Comparison of ENCODE assay signal across 14 cellular contexts in the genomic region with DNA sequence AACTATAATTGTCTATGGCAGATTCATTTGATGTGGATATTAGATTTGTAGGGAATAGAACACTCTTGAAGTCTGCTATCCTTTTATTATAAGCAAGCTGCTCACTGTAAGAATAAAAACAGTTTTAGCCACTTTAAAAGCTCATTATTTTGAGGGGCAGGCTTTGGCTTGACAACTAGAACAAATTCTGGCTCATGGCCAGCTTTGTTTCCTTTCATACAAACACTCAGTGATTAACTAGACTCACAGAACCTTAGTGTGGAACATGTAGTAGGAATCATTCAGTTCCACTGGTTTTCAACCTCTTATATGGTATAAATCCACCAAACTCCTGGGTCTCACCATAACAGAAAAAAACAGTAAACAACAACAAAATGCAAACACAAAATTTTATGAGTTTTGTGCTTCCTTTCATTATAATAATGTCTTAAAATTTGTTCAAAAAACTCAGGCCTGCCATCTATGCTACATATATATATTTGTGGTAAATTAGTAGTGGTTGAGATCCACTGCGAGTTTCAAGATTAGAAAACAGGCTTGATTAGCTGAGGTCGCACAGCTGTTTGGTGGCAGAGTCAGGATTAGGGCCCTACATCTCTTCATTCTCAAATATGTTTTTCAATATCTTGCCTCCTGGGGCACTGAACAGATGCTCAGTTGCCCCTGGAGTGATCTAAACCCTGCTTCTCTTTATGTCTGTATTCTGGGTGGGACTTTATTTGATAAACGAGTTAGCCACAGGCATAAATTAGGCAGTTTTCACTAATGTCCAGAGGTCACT. TPM values are rescaled to one million over a fixed set of nuclear protein-coding genes. Genes with fewer than 3 reads are reported as not detected.
DNase-seq lines count a peak whose midpoint lies in the region; ATAC-seq, FAIRE-seq and TF ChIP-seq lines count a peak whose summit lies in the region.
"Had no signal": no experiment of that assay in that cellular context is flagged by ENCODE, and none has a peak within 500 bp of the region (broad histone marks: within the 10 kb centered on the region; RNA-seq: fewer than 3 reads in every experiment).

No MANE protein-coding gene starts in this region.

- intact Hi-C loops in natural killer cell (cut with micrococcal nuclease), result no loop called here

- peak; percentile 93 for DNase-seq in COR-L47 (lab: John Stamatoyannopoulos, UW)
- peak; percentile 39 for DNase-seq in NCI-H1092 treated with DMSO at 0.1 percent for 48 hours (lab: John Stamatoyannopoulos, UW)
- no peak for DNase-seq in RWPE2 (ENCODE audit: low spot score)
- DNase-seq in keratinocyte (ENCODE audit: low read depth, low spot score), result no peak
- DNase-seq in natural killer cell, result no peak
- no peak for DNase-seq in chondrocyte (ENCODE audit: low spot score)
- DNase-seq in erythroblast (lab: John Stamatoyannopoulos, UW), result no peak
- DNase-seq: activated CD4-positive, alpha-beta T cell treated with anti-CD3 and anti-CD28 coated beads for 4 hours; IMR-90; kidney glomerular epithelial cell; RPMI8226 had no signal

- H3K27ac Mint-ChIP-seq in natural killer cell (no peak overlapping the region), chondrocyte (ENCODE audit: unreplicated experiment) (no peak overlapping the region)

- H3K4me1 Mint-ChIP-seq in natural killer cell, result no peaks in the 10 kb centered on the region
- H3K4me1 Mint-ChIP-seq in chondrocyte (ENCODE audit: low read depth), result peaks cover 5% of the 10 kb centered on the region

- no peaks in the 10 kb centered on the region for H3K36me3 ChIP-seq in RWPE2 (ENCODE audit: low read depth)
- H3K36me3 ChIP-seq in keratinocyte (ENCODE audit: control insufficient read depth in 2 of 2, extremely low read depth in 1 of 2, insufficient read depth in 2 of 2, low read length in 2 of 2), result no peaks in the 10 kb centered on the region
- H3K36me3 ChIP-seq: BLaER1 treated with 17β-estradiol and CSF1 and Interleukin-3, amounts not matched to agents 10 nM and 100 nM had no signal

- TF ChIP-seq CTCF in RWPE2 (IDR thresholded peaks at IDR 0.05; ENCODE audit: poor library complexity, severe bottlenecking), result peak; percentile 2
- no peak for TF ChIP-seq CTCF in keratinocyte (optimal IDR thresholded peaks at IDR 0.05 in 1 of 3, IDR thresholded peaks at IDR 0.05 in 1 of 3, conservative IDR thresholded peaks at IDR 0.05 in 1 of 3; ENCODE audit: extremely low read depth in 1 of 3, insufficient read depth in 2 of 3, low read length in 3 of 3)
- no peak for TF ChIP-seq CTCF in natural killer cell (IDR thresholded peaks at IDR 0.05)
- no peak for TF ChIP-seq CTCF in chondrocyte (IDR thresholded peaks at IDR 0.05)

- no peak overlapping the region for H3K9ac ChIP-seq in keratinocyte (ENCODE audit: control insufficient read depth, extremely low read depth, insufficient read depth, low read length)
- H3K9ac ChIP-seq: BLaER1 treated with 17β-estradiol and CSF1 and Interleukin-3, amounts not matched to agents 10 nM and 100 nM had no signal

- ATAC-seq in RWPE2 (ENCODE audit: low read depth) (no peak), HG03439 (IDR thresholded peaks at IDR 0.05; ENCODE audit: unreplicated experiment) (no peak), natural killer cell (no peak)
- ATAC-seq: esophagus mucosa had no signal

- no peaks in the 10 kb centered on the region for H3K9me3 ChIP-seq in RWPE2 (ENCODE audit: severe bottlenecking)
- no peaks in the 10 kb centered on the region for H3K9me3 ChIP-seq in keratinocyte (ENCODE audit: control insufficient read depth, low read depth, low read length)
- H3K9me3 ChIP-seq: BLaER1 treated with 17β-estradiol and CSF1 and Interleukin-3, amounts not matched to agents 10 nM and 100 nM had no signal

- H3K4me1 ChIP-seq in RWPE2 (ENCODE audit: insufficient read depth, poor library complexity, severe bottlenecking) (peaks cover 13% of the 10 kb centered on the region), keratinocyte (ENCODE audit: control insufficient read depth, extremely low read depth, insufficient read depth, low read length) (peaks cover 26% of the 10 kb centered on the region)

- H2AFZ ChIP-seq in keratinocyte (ENCODE audit: control insufficient read depth, low read length), result no peak overlapping the region

- H3K9me3 Mint-ChIP-seq in natural killer cell (no peaks in the 10 kb centered on the region), chondrocyte (ENCODE audit: low read depth) (no peaks in the 10 kb centered on the region)

- no peaks in the 10 kb centered on the region for H3K27me3 ChIP-seq in RWPE2 (ENCODE audit: insufficient read depth, poor library complexity, severe bottlenecking)
- H3K27me3 ChIP-seq in keratinocyte (ENCODE audit: control insufficient read depth, extremely low read depth, insufficient read depth, low read length), result no peaks in the 10 kb centered on the region
- H3K27me3 ChIP-seq: BLaER1 treated with 17β-estradiol and CSF1 and Interleukin-3, amounts not matched to agents 10 nM and 100 nM had no signal

- H3K4me3 ChIP-seq in RWPE2 (ENCODE audit: severe bottlenecking) (no peak overlapping the region), keratinocyte (ENCODE audit: control insufficient read depth in 2 of 3, extremely low read depth in 1 of 3, insufficient read depth in 2 of 3, low read depth in 1 of 3, low read length in 3 of 3) (no peak overlapping the region)
- H3K4me3 ChIP-seq: BLaER1 treated with 17β-estradiol and CSF1 and Interleukin-3, amounts not matched to agents 10 nM and 100 nM had no signal

- dilution Hi-C loops in keratinocyte (cut with MboI; ENCODE audit: extremely low pct_ligation_motif_present, low sequenced_read_pairs), result no loop called here

- H4K20me1 ChIP-seq in keratinocyte (ENCODE audit: control insufficient read depth, extremely low read depth, insufficient read depth, low read length), result no peaks in the 10 kb centered on the region
- H4K20me1 ChIP-seq: BLaER1 treated with 17β-estradiol and CSF1 and Interleukin-3, amounts not matched to agents 10 nM and 100 nM had no signal

- TF ChIP-seq POLR2A in erythroblast (IDR thresholded peaks at IDR 0.05; ENCODE audit: low read length), result no peak

- H3K79me2 ChIP-seq in keratinocyte (ENCODE audit: control insufficient read depth, insufficient read depth, low read length), result no peaks in the 10 kb centered on the region

- no peaks in the 10 kb centered on the region for H3K36me3 Mint-ChIP-seq in natural killer cell
- H3K36me3 Mint-ChIP-seq in chondrocyte (ENCODE audit: low read depth), result no peaks in the 10 kb centered on the region

- H3K9me1 ChIP-seq in keratinocyte (ENCODE audit: control insufficient read depth, extremely low read depth, insufficient read depth, low read length), result no peaks in the 10 kb centered on the region

- H3K27ac ChIP-seq in RWPE2 (ENCODE audit: poor library complexity, severe bottlenecking) (no peak overlapping the region), keratinocyte (ENCODE audit: control insufficient read depth, insufficient read depth, low read length) (no peak overlapping the region)
- H3K27ac ChIP-seq: BLaER1 treated with 17β-estradiol and CSF1 and Interleukin-3, amounts not matched to agents 10 nM and 100 nM had no signal

- H3K27me3 Mint-ChIP-seq in natural killer cell (ENCODE audit: low read depth in 2 of 2) (peaks cover 12 to 38% of the 10 kb centered on the region in 2 donors), chondrocyte (ENCODE audit: low read depth) (peaks cover 2% of the 10 kb centered on the region)

- peak; percentile 91 for FAIRE-seq in keratinocyte (lab: Jason Lieb, UNC)

- no peak overlapping the region for H3K4me3 Mint-ChIP-seq in natural killer cell
- no peak overlapping the region for H3K4me3 Mint-ChIP-seq in chondrocyte (ENCODE audit: unreplicated experiment)

- H3K4me2 ChIP-seq in keratinocyte (ENCODE audit: control insufficient read depth, extremely low read depth, insufficient read depth, low read depth, low read length), result no peak overlapping the region
- H3K4me2 ChIP-seq: BLaER1 treated with 17β-estradiol and CSF1 and Interleukin-3, amounts not matched to agents 10 nM and 100 nM had no signal

RNA-seq across cellular contexts. Expression of a gene that starts 27.6 kb away (rescaled TPM):
- 8.4 to 11.7 TPM (median 10.8 TPM) in 3 replicates for polyA plus RNA-seq in keratinocyte
- 8.2 TPM for polyA plus RNA-seq in keratinocyte (2011; ENCODE audit: low read depth)
- 4.1 and 13.0 TPM in 2 replicates for polyA plus RNA-seq in keratinocyte (2011; cell fraction: cytosol; rRNA removed)
- 14.0 and 15.1 TPM in 2 replicates for polyA plus RNA-seq in keratinocyte (2011; cell fraction: nucleus; rRNA removed)
- polyA plus RNA-seq in keratinocyte (2012; ENCODE audit: low replicate concordance), result 4.2 and 4.8 TPM in 2 replicates
- polyA minus RNA-seq in keratinocyte, result 10.7 to 41.6 TPM (median 35.3 TPM) in 3 replicates
- 11.1 TPM for polyA minus RNA-seq in keratinocyte (2011; cell fraction: cytosol; rRNA and poly(A)+ RNA removed)
- polyA minus RNA-seq in keratinocyte (2011; cell fraction: nucleus; rRNA and poly(A)+ RNA removed), result 13.7 and 29.1 TPM in 2 replicates
- total RNA-seq in natural killer cell, result 10 to 100 TPM; 51.2 to 58.9 (median 54.6) TPM
- total RNA-seq in chondrocyte, result 15.3 to 21.1 TPM (median 15.9 TPM) in 3 replicates

Comparison
In these comparisons a context has a peak if more than half of its experiments do, and no peak if none do; other contexts are left out.
1. DNase-seq: peak in COR-L47 (single experiment) and NCI-H1092 treated with DMSO at 0.1 percent for 48 hours (single experiment); none in RWPE2 (single experiment), keratinocyte (single experiment), natural killer cell (single experiment), chondrocyte (single experiment) and erythroblast (0 of 2).